Comparison of ENCODE assay signal across 1 cellular context in genomic region chr19:33175886-33176669, GRCh38.
A peak's percentile ranks its signal among the peaks of the same experiment; 100 is the strongest.
TF ChIP-seq lines count a peak whose summit lies in the region.

No MANE protein-coding gene starts in this region.

TF ChIP-seq in HepG2, 621 proteins besides CTCF, POLR2A, EP300 and RAD21 (continued from another document and continues in another):
- TF ChIP-seq ZNF710 (CRISPR knock-in tag; IDR thresholded peaks at IDR 0.05; ENCODE audit: borderline replicate concordance) (no peak), TGIF2 (CRISPR knock-in tag; IDR thresholded peaks at IDR 0.05) (peak; percentile 30; the same call in 1 of the 2 replicates), NFE2L2 (IDR thresholded peaks at IDR 0.05; ENCODE audit: low read length) (no peak), PRDM4 (CRISPR knock-in tag; IDR thresholded peaks at IDR 0.05; ENCODE audit: borderline replicate concordance) (no peak), IKZF4 (CRISPR knock-in tag; IDR thresholded peaks at IDR 0.05; ENCODE audit: borderline replicate concordance, low read depth, not compliant biosample characterization) (no peak), HOXD1 (CRISPR knock-in tag; IDR thresholded peaks at IDR 0.05) (no peak), MZF1 (CRISPR knock-in tag; IDR thresholded peaks at IDR 0.05; ENCODE audit: borderline replicate concordance) (no peak), ZBTB8A (CRISPR knock-in tag; IDR thresholded peaks at IDR 0.05; ENCODE audit: borderline replicate concordance, low read depth) (no peak), AKNA (CRISPR knock-in tag; IDR thresholded peaks at IDR 0.05; ENCODE audit: borderline replicate concordance) (no peak), PATZ1 (CRISPR knock-in tag; IDR thresholded peaks at IDR 0.05) (peak; percentile 76), ZNF850 (CRISPR knock-in tag; conservative IDR thresholded peaks at IDR 0.05) (no peak), ZBED4 (CRISPR knock-in tag; IDR thresholded peaks at IDR 0.05; ENCODE audit: borderline replicate concordance) (no peak), ZNF737 (CRISPR knock-in tag; IDR thresholded peaks at IDR 0.05; ENCODE audit: borderline replicate concordance) (no peak), CHCHD3 (CRISPR knock-in tag; IDR thresholded peaks at IDR 0.05) (0 out of 2 replicates have a peak, but pooled peaks have one; percentile 47), ZNF605 (CRISPR knock-in tag; IDR thresholded peaks at IDR 0.05) (no peak), THAP11 (CRISPR knock-in tag; IDR thresholded peaks at IDR 0.05) (no peak), REPIN1 (CRISPR knock-in tag; IDR thresholded peaks at IDR 0.05; ENCODE audit: borderline replicate concordance, low read depth) (no peak), ZBTB40 (IDR thresholded peaks at IDR 0.05) (no peak), ZBTB40 (CRISPR knock-in tag; IDR thresholded peaks at IDR 0.05) (no peak), ZBTB14 (CRISPR knock-in tag; IDR thresholded peaks at IDR 0.05) (no peak), NONO (IDR thresholded peaks at IDR 0.05) (no peak), NONO (CRISPR knock-in tag; conservative IDR thresholded peaks at IDR 0.05) (no peak)
